In the genomic region with DNA sequence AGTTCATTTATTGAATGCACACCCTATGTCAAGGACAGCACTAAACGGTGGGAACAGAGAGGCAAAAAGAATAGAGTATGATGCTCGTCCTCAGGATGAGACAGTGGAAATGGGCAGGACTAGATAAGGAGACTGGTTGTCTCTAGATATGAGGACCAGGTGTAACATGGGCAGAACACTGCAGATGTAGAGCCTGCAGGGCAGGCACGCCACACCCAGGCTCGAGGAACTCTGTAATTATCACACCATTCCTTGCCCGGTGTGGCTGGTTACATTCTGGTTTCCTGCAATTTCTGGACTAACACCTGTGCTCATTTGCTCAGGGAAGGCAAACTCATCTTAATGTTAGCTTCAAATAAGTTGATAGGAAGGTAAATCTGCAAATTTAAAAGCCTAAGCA, we compare ENCODE assay signal across 17 cellular contexts.
"Had no signal": no experiment of that assay in that cellular context is flagged by ENCODE, and none has a peak within 500 bp of the region (broad histone marks: within the 10 kb centered on the region; RNA-seq: fewer than 3 reads in every experiment).

No MANE protein-coding gene starts in this region.

- ATAC-seq: foreskin keratinocyte; left lung; lower lobe of right lung; pancreas; stimulated activated effector memory CD8-positive, alpha-beta T cell treated with anti-CD3 and anti-CD28 coated beads, Interleukin-12 subunit alpha, Interleukin-12 subunit beta, amount 100 ng/mL, for 72 hours had no signal

- H3K27ac ChIP-seq: foreskin keratinocyte, left lung, lower lobe of right lung, pancreas, transverse colon had no signal

- H3K4me1 ChIP-seq: foreskin keratinocyte, lower lobe of right lung, pancreas had no signal

- H3K4me3 ChIP-seq: left lung, lower lobe of right lung, pancreas, sigmoid colon, transverse colon had no signal

- H3K27me3 ChIP-seq: foreskin keratinocyte, left lung, pancreas, sigmoid colon, transverse colon had no signal

- H3K36me3 ChIP-seq: left lung, lower lobe of right lung, pancreas, sigmoid colon, thoracic aorta, transverse colon had no signal

- DNase-seq: effector CD4-positive, alpha-beta T cell; endodermal cell; erythroblast; foreskin keratinocyte; head of caudate nucleus; hypothalamus; kidney glomerular epithelial cell; left lung; lower lobe of right lung; occipital lobe; pancreas; sigmoid colon; stimulated activated CD4-positive, alpha-beta T cell treated with anti-CD3 and anti-CD28 coated beads, Interleukin-4, amount 100 ng/mL, for 1 hour; stimulated activated CD8-positive, alpha-beta memory T cell treated with anti-CD3 and anti-CD28 coated beads, Interleukin-4, amount 100 ng/mL, for 48 hours; transverse colon had no signal

- H3K9me3 ChIP-seq: left lung, lower lobe of right lung, pancreas, sigmoid colon, thoracic aorta, transverse colon had no signal
